ENCODE assay signal across 9 cellular contexts in the genomic region with DNA sequence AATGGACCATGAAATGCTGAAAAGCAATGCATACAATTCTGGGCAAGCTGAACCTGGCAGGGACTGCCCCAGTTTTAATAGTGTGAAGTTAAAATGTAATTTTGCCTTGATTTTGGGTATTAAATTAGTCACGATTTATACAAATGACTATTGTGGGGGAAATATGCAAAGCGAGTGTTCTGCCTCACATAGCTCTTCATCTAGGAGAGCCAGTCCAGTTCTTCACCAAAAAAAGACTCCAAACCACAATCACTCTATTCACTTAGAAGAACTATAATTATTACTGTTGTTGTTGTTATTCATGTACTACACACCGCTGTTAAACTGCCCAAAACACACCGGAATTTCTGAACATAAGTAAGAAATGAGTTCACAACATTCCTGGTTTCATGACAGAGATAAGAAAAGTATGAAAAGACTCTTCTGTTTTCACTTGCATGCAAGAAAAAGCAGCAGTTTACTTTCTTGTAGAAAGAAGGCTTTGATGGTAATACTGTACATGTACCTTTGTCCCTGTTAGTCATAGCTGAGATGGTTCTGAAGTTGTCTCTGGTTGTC.
DNase-seq lines count a peak whose midpoint lies in the region; ATAC-seq and TF ChIP-seq lines count a peak whose summit lies in the region.
"Had no signal": no experiment of that assay in that cellular context is flagged by ENCODE, and none has a peak within 500 bp of the region (broad histone marks: within the 10 kb centered on the region; RNA-seq: fewer than 3 reads in every experiment).

No MANE protein-coding gene starts in this region.

- no peak overlapping the region for H2BK120ac ChIP-seq in H9 (ENCODE audit: low read depth, low read length, poor library complexity, severe bottlenecking)

- no peak overlapping the region for H3K27ac ChIP-seq in OCI-LY3 (ENCODE audit: low read length)
- no peak overlapping the region for H3K27ac ChIP-seq in H9 (ENCODE audit: insufficient read length, low read depth, low read length)
- H3K27ac ChIP-seq in RWPE1 = no peak overlapping the region

- POLR2A ChIA-PET in RWPE1 (lab: Yijun Ruan, JAX; ENCODE audit: low non-redundant PET) = no interaction called here
- POLR2A ChIA-PET in activated CD4-positive, alpha-beta T cell treated with anti-CD3 and anti-CD28 coated beads, Interleukin-2, amount 10 ng/mL, durations not matched to agents 7 days and 5 days (lab: Charles Lee) = no interaction called here

- H3K4me1 ChIP-seq in OCI-LY3 (ENCODE audit: low read length) (peaks cover 70% of the 10 kb centered on the region), H9 (ENCODE audit: insufficient read depth, low read length) (no peaks in the 10 kb centered on the region)

- H4K5ac ChIP-seq in H9 (ENCODE audit: insufficient read length, low read depth, low read length) = no peak overlapping the region

- H3K9ac ChIP-seq in OCI-LY3 (ENCODE audit: low read length) (no peak overlapping the region), H9 (ENCODE audit: extremely low read depth, insufficient read length, low read length) (no peak overlapping the region)

- no peaks in the 10 kb centered on the region for H3K9me3 Mint-ChIP-seq in H9
- H3K9me3 Mint-ChIP-seq in activated CD4-positive, alpha-beta T cell treated with anti-CD3 and anti-CD28 coated beads, Interleukin-2, amount 10 ng/mL, durations not matched to agents 7 days and 5 days = peaks cover 2% of the 10 kb centered on the region
- H3K9me3 Mint-ChIP-seq: IgD-negative memory B cell had no signal

- H3K4me3 ChIP-seq in OCI-LY3 (ENCODE audit: low read length) = peak overlapping the region; percentile 57

- H3K79me2 ChIP-seq in OCI-LY3 (ENCODE audit: low read length) (no peaks in the 10 kb centered on the region), H9 (ENCODE audit: insufficient read depth, low read length) (no peaks in the 10 kb centered on the region)

- H3K79me1 ChIP-seq in H9 (ENCODE audit: insufficient read depth, low read depth, low read length, poor library complexity, severe bottlenecking) = no peaks in the 10 kb centered on the region

- no peak overlapping the region for H3K14ac ChIP-seq in H9 (ENCODE audit: insufficient read depth, low read length)

- H3K27me3 Mint-ChIP-seq in H9 (ENCODE audit: low read depth) = no peaks in the 10 kb centered on the region; the same call in 1 of the 2 replicates
- H3K27me3 Mint-ChIP-seq in activated CD4-positive, alpha-beta T cell treated with anti-CD3 and anti-CD28 coated beads, Interleukin-2, amount 10 ng/mL, durations not matched to agents 7 days and 5 days = peaks cover 7% of the 10 kb centered on the region

- H3K4me2 ChIP-seq in OCI-LY3 (ENCODE audit: low read length) (peak overlapping the region; percentile 81), H9 (ENCODE audit: insufficient read depth, insufficient read length, low read length) (no peak overlapping the region)

- no peak overlapping the region for H3K18ac ChIP-seq in H9 (ENCODE audit: insufficient read length, low read depth, low read length)

- no peak overlapping the region for H3K23ac ChIP-seq in H9 (ENCODE audit: insufficient read length, low read depth, low read length)

- H3K36me3 Mint-ChIP-seq in H9 (ENCODE audit: insufficient read depth in 1 of 3, low read depth in 3 of 3) = no peaks in the 10 kb centered on the region
- H3K36me3 Mint-ChIP-seq in activated CD4-positive, alpha-beta T cell treated with anti-CD3 and anti-CD28 coated beads, Interleukin-2, amount 10 ng/mL, durations not matched to agents 7 days and 5 days (ENCODE audit: low read depth) = no peaks in the 10 kb centered on the region
- H3K36me3 Mint-ChIP-seq: IgD-negative memory B cell had no signal

- H4K20me1 ChIP-seq in OCI-LY3 (ENCODE audit: insufficient read depth, low read length) (no peaks in the 10 kb centered on the region; the same call in none of the 2 replicates), H9 (ENCODE audit: control insufficient read depth, insufficient read depth, insufficient read length) (no peaks in the 10 kb centered on the region)

- H3K27ac Mint-ChIP-seq in H9 = no peak overlapping the region
- H3K27ac Mint-ChIP-seq in activated CD4-positive, alpha-beta T cell treated with anti-CD3 and anti-CD28 coated beads, Interleukin-2, amount 10 ng/mL, durations not matched to agents 7 days and 5 days = no peak overlapping the region
- H3K27ac Mint-ChIP-seq: IgD-negative memory B cell had no signal

- H2BK5ac ChIP-seq in H9 (ENCODE audit: insufficient read length, low read length) = no peak overlapping the region

- no peak overlapping the region for H3K4me3 Mint-ChIP-seq in H9
- no peak overlapping the region for H3K4me3 Mint-ChIP-seq in activated CD4-positive, alpha-beta T cell treated with anti-CD3 and anti-CD28 coated beads, Interleukin-2, amount 10 ng/mL, durations not matched to agents 7 days and 5 days

- H3K4ac ChIP-seq in H9 (ENCODE audit: low read depth, low read length) = no peak overlapping the region

- no peak overlapping the region for H4K91ac ChIP-seq in H9 (ENCODE audit: insufficient read length, low read depth, low read length)

- H2BK12ac ChIP-seq in H9 (ENCODE audit: insufficient read length, low read depth, low read length) = no peak overlapping the region

- H3K23me2 ChIP-seq in H9 (ENCODE audit: insufficient read length, low read depth, low read length, poor library complexity, severe bottlenecking) = no peaks in the 10 kb centered on the region

- WGBS in H9 (ENCODE audit: extremely low coverage, insufficient read length, low lambda C conversion rate) = no CpG with 5 or more reads among the region's 4 CpGs

- peak; percentile 82 for ATAC-seq in GM19023 (IDR thresholded peaks at IDR 0.05; ENCODE audit: unreplicated experiment)
- peak; percentile 82 for ATAC-seq in HG02798 (IDR thresholded peaks at IDR 0.05; ENCODE audit: poor library complexity, unreplicated experiment)

- H4K8ac ChIP-seq in H9 (replicated peaks; ENCODE audit: insufficient read length, low read depth, low read length) = no peak overlapping the region

- H3K56ac ChIP-seq in H9 (ENCODE audit: insufficient read length, low read depth, low read length) = no peak overlapping the region

- no peak overlapping the region for H2BK20ac ChIP-seq in H9 (ENCODE audit: low read depth, low read length, poor library complexity, severe bottlenecking)

- CTCF ChIA-PET in RWPE1 (lab: Yijun Ruan, JAX) = no interaction called here
- CTCF ChIA-PET in activated CD4-positive, alpha-beta T cell treated with anti-CD3 and anti-CD28 coated beads, Interleukin-2, amount 10 ng/mL, durations not matched to agents 7 days and 5 days (lab: Charles Lee) = no interaction called here

- DNase-seq in EH (ENCODE audit: low read depth) (peak; percentile 6), H9 (no peak), RWPE1 (ENCODE audit: low spot score) (no peak), retina (no peak)
- no peak for DNase-seq in activated CD4-positive, alpha-beta T cell treated with anti-CD3 and anti-CD28 coated beads, Interleukin-2, amount 10 ng/mL, durations not matched to agents 7 days and 5 days

- H2AFZ ChIP-seq in OCI-LY3 (ENCODE audit: low read depth, low read length) = no peak overlapping the region
- H2AFZ ChIP-seq in H9 (ENCODE audit: low read length) = no peak overlapping the region

- no peak overlapping the region for H2AK5ac ChIP-seq in H9 (ENCODE audit: insufficient read length, low read length)

- H3K9me3 ChIP-seq in OCI-LY3 (ENCODE audit: insufficient read depth, low read length) (no peaks in the 10 kb centered on the region), H9 (ENCODE audit: control insufficient read depth, low read depth, low read length) (no peaks in the 10 kb centered on the region)

- H3K27me3 ChIP-seq in OCI-LY3 (ENCODE audit: low read depth, low read length) (peaks cover 63% of the 10 kb centered on the region), H9 (ENCODE audit: insufficient read depth, low read length) (no peaks in the 10 kb centered on the region)

- H3K36me3 ChIP-seq in OCI-LY3 (replicated peaks; ENCODE audit: low read depth, low read length) = no peaks in the 10 kb centered on the region

- peaks cover 2 to 4% of the 10 kb centered on the region in 2 experiments; a peak in 3 of 4 replicates for H3K4me1 Mint-ChIP-seq in H9
- H3K4me1 Mint-ChIP-seq in activated CD4-positive, alpha-beta T cell treated with anti-CD3 and anti-CD28 coated beads, Interleukin-2, amount 10 ng/mL, durations not matched to agents 7 days and 5 days = no peaks in the 10 kb centered on the region
- H3K4me1 Mint-ChIP-seq: IgD-negative memory B cell had no signal

- no peak overlapping the region for H3T11ph ChIP-seq in H9 (ENCODE audit: low read length)

- H2BK15ac ChIP-seq in H9 (ENCODE audit: low read depth, low read length) = no peak overlapping the region

- TF ChIP-seq CTCF in OCI-LY3 (IDR thresholded peaks at IDR 0.05; ENCODE audit: low read depth, low read length) (no peak), H9 (conservative IDR thresholded peaks at IDR 0.05) (no peak), RWPE1 (conservative IDR thresholded peaks at IDR 0.05; ENCODE audit: low read depth) (no peak)
